In the genomic region with DNA sequence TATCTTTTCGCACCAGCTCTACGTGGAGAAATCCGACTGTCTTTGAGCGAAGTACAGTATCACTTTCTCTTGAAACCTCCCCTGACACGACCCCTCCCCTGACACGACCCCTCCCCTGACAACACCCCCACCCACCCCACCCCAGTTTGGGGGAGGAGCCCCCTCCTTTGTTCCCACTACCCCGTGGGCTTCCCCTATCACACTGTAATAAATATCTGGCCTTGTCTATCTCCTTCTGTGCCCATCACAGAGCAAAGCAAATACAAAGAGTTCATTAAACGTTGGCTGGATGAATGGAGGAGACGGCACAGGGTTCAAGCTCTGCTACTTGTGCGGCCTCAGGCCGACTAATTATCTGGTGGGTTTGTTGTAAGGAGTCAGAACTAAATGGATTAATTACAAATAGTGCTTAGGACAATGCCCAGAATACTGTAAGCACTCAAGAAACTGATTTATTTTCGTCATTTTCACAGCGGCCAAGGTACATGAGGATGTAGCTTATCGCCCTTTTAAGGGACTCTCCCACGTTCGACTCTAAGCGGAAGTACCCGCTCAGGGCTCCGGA, we compare ENCODE assay signal across 8 cellular contexts. TPM values are rescaled to one million over a fixed set of nuclear protein-coding genes. Genes with fewer than 3 reads are reported as not detected.
A peak's percentile ranks its signal among the peaks of the same experiment; 100 is the strongest.
DNase-seq lines count a peak whose midpoint lies in the region; TF ChIP-seq lines count a peak whose summit lies in the region.

No MANE protein-coding gene starts in this region.

- no peaks in the 10 kb centered on the region for H3K27me3 ChIP-seq in endodermal cell (ENCODE audit: control insufficient read depth, insufficient read depth, low read length, poor library complexity, severe bottlenecking)
- H3K27me3 ChIP-seq in neuron (ENCODE audit: insufficient read depth, low read length) = peaks cover 3% of the 10 kb centered on the region

- 7 to 8% methylated on average over 15 to 19 of the region's 19 CpGs for WGBS in endodermal cell (ENCODE audit: insufficient coverage in 1 of 2, insufficient read length in 1 of 2), 2 experiments

- H2AFZ ChIP-seq in OCI-LY7 (ENCODE audit: low read length) (peak overlapping the region; percentile 94), neuron (ENCODE audit: low read depth, low read length) (peak overlapping the region; percentile 72)

- no peaks in the 10 kb centered on the region for H3K9me3 Mint-ChIP-seq in endodermal cell

- peak overlapping the region; percentile 79 for H3K4me3 Mint-ChIP-seq in endodermal cell

- H3K27me3 Mint-ChIP-seq in endodermal cell (ENCODE audit: insufficient read depth) = no peaks in the 10 kb centered on the region

- POLR2A ChIA-PET in OCI-LY7 (lab: Charles Lee) = interaction anchor here (0.7 to 3.3 kb wide), 14 partner anchors 10 to 356 kb away, joined by 3 to 25 read pairs (median 4); partner anchors contain the start of genes NOL12 and PDXP

- H3K9me3 ChIP-seq in OCI-LY7 (ENCODE audit: low read length) (no peaks in the 10 kb centered on the region), endodermal cell (ENCODE audit: control insufficient read depth, low read length) (no peaks in the 10 kb centered on the region), neuron (ENCODE audit: low read length) (no peaks in the 10 kb centered on the region)

- CTCF ChIA-PET in OCI-LY7 (lab: Charles Lee; ENCODE audit: unreplicated experiment) = interaction anchor here (0.6 to 1.0 kb wide), 5 partner anchors 12 to 751 kb away, joined by 3 to 4 read pairs (median 3); no protein-coding TSS in a partner anchor

- H3K27ac ChIP-seq in OCI-LY7 (ENCODE audit: low read depth, low read length, poor library complexity, severe bottlenecking) = peak overlapping the region; percentile 90
- peak overlapping the region; percentile 99 for H3K27ac ChIP-seq in endodermal cell (ENCODE audit: low read depth, low read length)

- H3K4me2 ChIP-seq in OCI-LY7 (ENCODE audit: low read length) = peak overlapping the region; percentile 94

- intact Hi-C loops in OCI-LY7 (cut with micrococcal nuclease; ENCODE audit: unreplicated experiment) = loop anchor here (5.0 kb wide), 2 partner anchors 34 to 69 kb away; partner anchors contain the start of gene LGALS1

- H3K36me3 Mint-ChIP-seq in endodermal cell (ENCODE audit: low read depth) = peaks cover 5% of the 10 kb centered on the region

- H4K20me1 ChIP-seq in OCI-LY7 (ENCODE audit: insufficient read depth, low read length) = no peaks in the 10 kb centered on the region

- TF ChIP-seq CTCF in OCI-LY7 (conservative IDR thresholded peaks at IDR 0.05; ENCODE audit: low read length) (no peak), endodermal cell (conservative IDR thresholded peaks at IDR 0.05) (no peak)

- H3K4me1 ChIP-seq in OCI-LY7 (ENCODE audit: insufficient read depth, low read length, poor library complexity, severe bottlenecking) = peaks cover 40% of the 10 kb centered on the region
- H3K4me1 ChIP-seq in endodermal cell (ENCODE audit: control insufficient read depth, insufficient read depth, low read length) = no peaks in the 10 kb centered on the region
- H3K4me1 ChIP-seq in neuron (ENCODE audit: insufficient read depth, low read length) = peaks cover 13% of the 10 kb centered on the region

- BruUV-seq in OCI-LY7 (replicated peaks; lab: Mats Ljungman, UMichigan) = TSS peak; percentile 83

- H3K4me1 Mint-ChIP-seq in endodermal cell = peaks cover 11% of the 10 kb centered on the region

- H3K4me3 ChIP-seq in OCI-LY7 (ENCODE audit: low read depth, low read length, poor library complexity, severe bottlenecking) (peak overlapping the region; percentile 77), endodermal cell (ENCODE audit: low read length) (peak overlapping the region; percentile 98), neuron (ENCODE audit: low read length) (peak overlapping the region; percentile 71)

- H3K9ac ChIP-seq in endodermal cell (ENCODE audit: extremely low read depth, low read length, poor library complexity, severe bottlenecking) = peak overlapping the region; percentile 85

- peaks cover 32% of the 10 kb centered on the region for H3K79me2 ChIP-seq in OCI-LY7 (ENCODE audit: insufficient read depth, low read depth, low read length)

- no peaks in the 10 kb centered on the region for H3K9me2 ChIP-seq in OCI-LY7 (ENCODE audit: insufficient read depth, low read length)

- peak overlapping the region; percentile 96 for H3K27ac Mint-ChIP-seq in endodermal cell

- DNase-seq in NCI-H1694 treated with DMSO at 0.1 percent for 48 hours (lab: John Stamatoyannopoulos, UW) (peak; percentile 48), NCI-H1694 (lab: John Stamatoyannopoulos, UW) (no peak), OCI-LY7 (ENCODE audit: low spot score) (peak; percentile 27), endodermal cell (peak; percentile 62), SHP77 treated with DMSO at 0.1 percent for 48 hours (lab: John Stamatoyannopoulos, UW) (no peak), SKM-1 treated with dmso at 0.1 percent for 144 hours (lab: John Stamatoyannopoulos, UW; ENCODE audit: unreplicated experiment) (no peak), hepatic stellate cell (ENCODE audit: low spot score) (no peak)

- H3K36me3 ChIP-seq in OCI-LY7 (ENCODE audit: insufficient read depth, low read length) (peaks cover 21% of the 10 kb centered on the region), endodermal cell (ENCODE audit: control insufficient read depth, insufficient read depth, low read length) (no peaks in the 10 kb centered on the region), neuron (ENCODE audit: insufficient read depth, low read length) (peaks cover 2% of the 10 kb centered on the region)

RNA-seq across cellular contexts. Expression of gene GGA1, which starts 0.6 kb away (rescaled TPM):
- total RNA-seq in OCI-LY7 (2014; rRNA removed; shearing (Covaris generic)) = 119 and 127 TPM in 2 replicates
- total RNA-seq in OCI-LY7 (2022) = 167 and 172 TPM in 2 replicates
- total RNA-seq in endodermal cell = 10 to 100 TPM; 87.5 TPM
- polyA plus RNA-seq in endodermal cell (2013, experiment 1 of 2) = 60.0 TPM
- polyA plus RNA-seq in endodermal cell (2013, experiment 2 of 2) = 56.4 TPM

RNA-seq across cellular contexts. Expression of gene LGALS2, which starts 28.1 kb away (rescaled TPM):
- total RNA-seq in OCI-LY7 (2014; rRNA removed; shearing (Covaris generic)) = 0.44 TPM in 1 of 2 replicates, not detected in the other
- total RNA-seq in OCI-LY7 (2022) = 0.82 and 0.92 TPM in 2 replicates
- total RNA-seq in endodermal cell = under 1 TPM in 1 of 2 donors, not detected in 1; 0.86 TPM
- not detected for polyA plus RNA-seq in endodermal cell (2013, experiment 1 of 2)
- polyA plus RNA-seq in endodermal cell (2013, experiment 2 of 2) = not detected

RNA-seq across cellular contexts. Expression of gene SH3BP1, which starts 31.5 kb away (rescaled TPM):
- total RNA-seq in OCI-LY7 (2014; rRNA removed; shearing (Covaris generic)) = 15.3 and 18.3 TPM in 2 replicates
- total RNA-seq in OCI-LY7 (2022) (44.4 and 48.4 TPM in 2 replicates), endodermal cell (10 to 100 TPM; 37.7 to 38.6 TPM)
- polyA plus RNA-seq in endodermal cell (2013, experiment 1 of 2) = 15.7 TPM
- 14.3 TPM for polyA plus RNA-seq in endodermal cell (2013, experiment 2 of 2)

RNA-seq across cellular contexts. Expression of gene CDC42EP1, which starts 47.7 kb away (rescaled TPM):
- total RNA-seq in OCI-LY7 (2014; rRNA removed; shearing (Covaris generic)) = not detected in 2 replicates
- total RNA-seq in OCI-LY7 (2022) (not detected in 2 replicates), endodermal cell (10 to 100 TPM; 45.0 to 45.1 TPM)
- 22.1 TPM for polyA plus RNA-seq in endodermal cell (2013, experiment 1 of 2)
- polyA plus RNA-seq in endodermal cell (2013, experiment 2 of 2) = 22.6 TPM

RNA-seq across cellular contexts. Expression of gene PDXP, which starts 50.5 kb away (rescaled TPM):
- total RNA-seq in OCI-LY7 (2014; rRNA removed; shearing (Covaris generic)) = 50.0 and 61.2 TPM in 2 replicates
- 54.0 and 55.8 TPM in 2 replicates for total RNA-seq in OCI-LY7 (2022)
- total RNA-seq in endodermal cell = 10 to 100 TPM; 23.5 to 29.3 TPM
- polyA plus RNA-seq in endodermal cell (2013, experiment 1 of 2) = 40.4 TPM
- 40.7 TPM for polyA plus RNA-seq in endodermal cell (2013, experiment 2 of 2)

Comparison
In these comparisons a context has a peak if more than half of its experiments do, and no peak if none do; other contexts are left out.
1. DNase-seq: peak in NCI-H1694 treated with DMSO at 0.1 percent for 48 hours (single experiment), OCI-LY7 (single experiment) and endodermal cell (single experiment); none in NCI-H1694 (single experiment), SHP77 treated with DMSO at 0.1 percent for 48 hours (single experiment), SKM-1 treated with dmso at 0.1 percent for 144 hours (single experiment) and hepatic stellate cell (single experiment).
2. Peak in every context shown above with its lines, with median percentiles within 50 percentile points of each other: H3K4me3 ChIP-seq.